10 cellular contexts compared by ENCODE assay signal in genomic region chr21:44054710-44055109, GRCh38. TPM values are rescaled to one million over a fixed set of nuclear protein-coding genes. Genes with fewer than 3 reads are reported as not detected.
DNase-seq lines count a peak whose midpoint lies in the region; ATAC-seq, FAIRE-seq and TF ChIP-seq lines count a peak whose summit lies in the region.
"Had no signal": no experiment of that assay in that cellular context is flagged by ENCODE, and none has a peak within 500 bp of the region (broad histone marks: within the 10 kb centered on the region; RNA-seq: fewer than 3 reads in every experiment).

No MANE protein-coding gene starts in this region.

- no peaks in the 10 kb centered on the region for H3K27me3 Mint-ChIP-seq in naive thymus-derived CD4-positive, alpha-beta T cell

- no peak overlapping the region for H3K4me2 ChIP-seq in HepG2 (ENCODE audit: low read depth, low read length)

- no peak for FAIRE-seq in HepG2 (lab: Jason Lieb, UNC)
- FAIRE-seq: HTR-8/SVneo had no signal

- H3K9me3 Mint-ChIP-seq in naive thymus-derived CD4-positive, alpha-beta T cell = no peaks in the 10 kb centered on the region

- no peak for DNase-seq in HepG2 (ENCODE audit: low spot score)
- DNase-seq in dorsolateral prefrontal cortex = peak in 3 of 10 donors; percentile 54 to 70 (median 56)
- no peak for DNase-seq in naive thymus-derived CD4-positive, alpha-beta T cell
- DNase-seq in upper lobe of left lung = no peak
- DNase-seq: C1 segment of cervical spinal cord had no signal

- H3K4me1 ChIP-seq in liver (ENCODE audit: control insufficient read depth in 4 of 4, insufficient read depth in 4 of 4, low read length in 3 of 4) (peaks cover 0 to 9% (median 3%) of the 10 kb centered on the region in 4 donors), HepG2 (ENCODE audit: insufficient read depth, low read length) (0 out of 2 replicates have a peak, but pooled peaks cover 8% of the 10 kb centered on the region), upper lobe of left lung (peaks cover 25 to 41% (median 33%) of the 10 kb centered on the region in 4 donors)
- H3K4me1 ChIP-seq in naive thymus-derived CD4-positive, alpha-beta T cell (ENCODE audit: control insufficient read depth in 2 of 2, insufficient read depth in 2 of 2, low read length in 2 of 2) = no peaks in the 10 kb centered on the region

- TF ChIP-seq EP300 in HepG2 (IDR thresholded peaks at IDR 0.05; ENCODE audit: low read depth in 2 of 2, low read length in 2 of 2) (no peak), HepG2 (CRISPR knock-in tag; IDR thresholded peaks at IDR 0.05; ENCODE audit: borderline replicate concordance) (no peak), upper lobe of left lung (IDR thresholded peaks at IDR 0.05) (no peak)

- TF ChIP-seq RAD21 in liver (IDR thresholded peaks at IDR 0.05) (no peak), HepG2 (CRISPR knock-in tag; IDR thresholded peaks at IDR 0.05) (no peak)

- no TSS peak for BruUV-seq in HepG2 (replicated peaks; lab: Mats Ljungman, UMichigan)

- no peaks in the 10 kb centered on the region for H4K20me1 ChIP-seq in HepG2 (ENCODE audit: insufficient read depth, low read length)

- POLR2A ChIA-PET in HepG2 (lab: Yijun Ruan, JAX) = no interaction called here
- POLR2A ChIA-PET in naive thymus-derived CD4-positive, alpha-beta T cell (lab: Charles Lee) = no interaction called here

- H3K9me3 ChIP-seq in liver (ENCODE audit: control insufficient read depth in 4 of 4, low read length in 3 of 4) (no peaks in the 10 kb centered on the region), HepG2 (ENCODE audit: low read length) (no peaks in the 10 kb centered on the region), upper lobe of left lung (no peaks in the 10 kb centered on the region)
- no peaks in the 10 kb centered on the region for H3K9me3 ChIP-seq in naive thymus-derived CD4-positive, alpha-beta T cell (ENCODE audit: control insufficient read depth in 2 of 3, low read length in 3 of 3)

- TF ChIP-seq CTCF in liver (IDR thresholded peaks at IDR 0.05; ENCODE audit: low read depth, low read length, missing input control) = no peak
- TF ChIP-seq CTCF in HepG2 (CRISPR knock-in tag; IDR thresholded peaks at IDR 0.05) = no peak
- TF ChIP-seq CTCF in dorsolateral prefrontal cortex (IDR thresholded peaks at IDR 0.05 in 54 of 56, conservative IDR thresholded peaks at IDR 0.05 in 2 of 56; ENCODE audit: low read depth in 1 of 56, partially characterized antibody in 56 of 56) = no peak
- TF ChIP-seq CTCF in upper lobe of left lung (IDR thresholded peaks at IDR 0.05) = no peak

- H3K4me3 ChIP-seq in liver (ENCODE audit: low read depth in 1 of 3, low read length in 3 of 3) (no peak overlapping the region), HepG2 (replicated peaks in 1 of 3; ENCODE audit: insufficient read depth in 1 of 3, low read depth in 2 of 3, low read length in 3 of 3) (no peak overlapping the region), dorsolateral prefrontal cortex (no peak overlapping the region), upper lobe of left lung (no peak overlapping the region)
- no peak overlapping the region for H3K4me3 ChIP-seq in naive thymus-derived CD4-positive, alpha-beta T cell (ENCODE audit: low read length)

- peak overlapping the region in 7 of 9 donors; percentile 4 to 83 (median 61) for H3K27ac Mint-ChIP-seq in naive thymus-derived CD4-positive, alpha-beta T cell

- H3K27ac ChIP-seq in liver (ENCODE audit: low read depth in 1 of 2, low read length in 2 of 2) = no peak overlapping the region
- H3K27ac ChIP-seq in HepG2 (ENCODE audit: extremely low read length, insufficient read depth, low read length) = no peak overlapping the region
- H3K27ac ChIP-seq in dorsolateral prefrontal cortex = peak overlapping the region in 57 of 59 donors; percentile 26 to 99 (median 93)
- H3K27ac ChIP-seq in naive thymus-derived CD4-positive, alpha-beta T cell (ENCODE audit: low read depth, low read length) = peak overlapping the region; percentile 1
- peak overlapping the region in 3 of 4 donors; percentile 5 to 32 (median 30) for H3K27ac ChIP-seq in upper lobe of left lung

- H3K9ac ChIP-seq in liver (ENCODE audit: low read depth in 1 of 2, low read length in 2 of 2) (no peak overlapping the region), HepG2 (ENCODE audit: insufficient read depth, low read depth, low read length) (no peak overlapping the region)

- ATAC-seq in HepG2 (no peak), upper lobe of left lung (ENCODE audit: low FRiP score in 2 of 2) (peak in 1 of 2 donors; percentile 39), GM21360 (IDR thresholded peaks at IDR 0.05; ENCODE audit: unreplicated experiment) (no peak), HG02571 (IDR thresholded peaks at IDR 0.05; ENCODE audit: unreplicated experiment) (no peak), GM18868 (IDR thresholded peaks at IDR 0.05; ENCODE audit: unreplicated experiment) (no peak)
- no peak for ATAC-seq in naive thymus-derived CD4-positive, alpha-beta T cell

- intact Hi-C loops in HepG2 (cut with micrococcal nuclease; ENCODE audit: unreplicated experiment) (no loop called here), dorsolateral prefrontal cortex (cut with DNase I) (loop anchor here in 1 of 2 donors (10.0 kb wide), 1 partner anchor 250 kb away; the partner anchor contains the start of gene PFKL)
- intact Hi-C loops in naive thymus-derived CD4-positive, alpha-beta T cell (cut with micrococcal nuclease) = no loop called here

- no peaks in the 10 kb centered on the region for H3K27me3 ChIP-seq in liver (ENCODE audit: control insufficient read depth in 4 of 4, insufficient read depth in 4 of 4, low read length in 3 of 4)
- H3K27me3 ChIP-seq in HepG2 (ENCODE audit: control insufficient read depth in 1 of 2, insufficient read depth in 2 of 2, low read length in 2 of 2) = no peaks in the 10 kb centered on the region
- no peaks in the 10 kb centered on the region for H3K27me3 ChIP-seq in dorsolateral prefrontal cortex
- H3K27me3 ChIP-seq in naive thymus-derived CD4-positive, alpha-beta T cell (ENCODE audit: control insufficient read depth in 2 of 2, insufficient read depth in 2 of 2, low read length in 2 of 2) = no peaks in the 10 kb centered on the region
- no peaks in the 10 kb centered on the region for H3K27me3 ChIP-seq in upper lobe of left lung

- peaks cover 9 to 31% (median 17%) of the 10 kb centered on the region in 7 donors for H3K4me1 Mint-ChIP-seq in naive thymus-derived CD4-positive, alpha-beta T cell

- 89% methylated on average over 5 of the region's 5 CpGs for WGBS in liver
- WGBS in HepG2 (ENCODE audit: low lambda C conversion rate) = 92% methylated on average over 5 of the region's 5 CpGs
- WGBS in upper lobe of left lung, 2 donors = 64 to 76% methylated on average over 5 of the region's 5 CpGs

- H2AFZ ChIP-seq in HepG2 (ENCODE audit: low read length) = no peak overlapping the region

- no peaks in the 10 kb centered on the region for H3K79me2 ChIP-seq in HepG2 (ENCODE audit: insufficient read depth, low read length)

- peaks cover 8 to 51% (median 22%) of the 10 kb centered on the region in 5 donors for H3K36me3 Mint-ChIP-seq in naive thymus-derived CD4-positive, alpha-beta T cell

- H3K36me3 ChIP-seq in liver (ENCODE audit: control insufficient read depth in 4 of 4, insufficient read depth in 3 of 4, low read depth in 1 of 4, low read length in 3 of 4) (peaks cover 2 to 30% (median 23%) of the 10 kb centered on the region in 4 donors), HepG2 (replicated peaks in 1 of 2; ENCODE audit: control insufficient read depth in 1 of 2, insufficient read depth in 2 of 2, low read length in 2 of 2) (peaks cover 15 to 54% of the 10 kb centered on the region in 2 experiments), upper lobe of left lung (peaks cover 13 to 54% (median 20%) of the 10 kb centered on the region in 4 donors)
- peaks cover 14 to 85% (median 16%) of the 10 kb centered on the region in 3 experiments for H3K36me3 ChIP-seq in naive thymus-derived CD4-positive, alpha-beta T cell (ENCODE audit: control insufficient read depth in 2 of 3, insufficient read depth in 3 of 3, low read length in 3 of 3)

- TF ChIP-seq POLR2A in HepG2 (IDR thresholded peaks at IDR 0.05; ENCODE audit: insufficient read depth in 1 of 2, low read depth in 2 of 2, low read length in 2 of 2) = no peak
- no peak for TF ChIP-seq POLR2A in upper lobe of left lung (IDR thresholded peaks at IDR 0.05)

- no peak overlapping the region for H3K4me3 Mint-ChIP-seq in naive thymus-derived CD4-positive, alpha-beta T cell

- in situ Hi-C loops in HepG2 (cut with HindIII; ENCODE audit: extremely low pct_ligation_motif_present, low pct_unique_long_range_greater_than_20kb) = no loop called here

- CTCF ChIA-PET in HepG2 (lab: Yijun Ruan, JAX; ENCODE audit: low intra/inter-chr PET ratio, low total read pairs) = no interaction called here
- CTCF ChIA-PET in naive thymus-derived CD4-positive, alpha-beta T cell (lab: Charles Lee) = no interaction called here

RNA-seq across cellular contexts. Expression of gene TRAPPC10, which starts 42.6 kb away (rescaled TPM):
- total RNA-seq in liver (10 to 100 TPM; 16.6 to 24.9 TPM), HepG2 (2016; rRNA removed; fragmentation: Illumina TruSeq; extraction: Trizol) (15.2 and 16.5 TPM in 2 replicates), dorsolateral prefrontal cortex (100 to 1,000 TPM in 1 of 120 experiments, 10 to 100 TPM in 119; 49.1 to 103 (median 69.3) TPM), upper lobe of left lung (10 to 100 TPM; 36.3 to 46.8 (median 43.4) TPM)
- polyA plus RNA-seq in liver (1 to 10 TPM; 4.9 to 7.2 TPM), HepG2 (2011; rRNA removed) (10.6 TPM in 2 replicates)
- total RNA-seq in HepG2 (2016; cell fraction: cytosol; rRNA removed; fragmentation: Illumina TruSeq; extraction: Trizol; ENCODE audit: low read depth) = 16.6 and 17.0 TPM in 2 replicates
- 12.6 and 17.1 TPM in 2 replicates for total RNA-seq in HepG2 (2016; cell fraction: insoluble cytoplasmic fraction; rRNA removed; fragmentation: Illumina TruSeq; extraction: Trizol)
- total RNA-seq in HepG2 (2016; cell fraction: membrane; rRNA removed; fragmentation: Illumina TruSeq; extraction: Trizol) = 18.2 and 18.5 TPM in 2 replicates
- total RNA-seq in HepG2 (2016; cell fraction: nucleus; rRNA removed; fragmentation: Illumina TruSeq; extraction: Trizol) = 25.8 and 26.3 TPM in 2 replicates
- polyA plus RNA-seq in HepG2 (2011; cell fraction: cytosol; rRNA removed) = 6.4 and 7.4 TPM in 2 replicates
- 33.8 and 34.4 TPM in 2 replicates for polyA plus RNA-seq in HepG2 (2011; cell fraction: nucleus; rRNA removed)
- 9.8 and 12.7 TPM in 2 replicates for polyA plus RNA-seq in HepG2 (2012)
- polyA plus RNA-seq in HepG2 (2016; cell fraction: cytosol; fragmentation: Illumina TruSeq; extraction: Trizol; ENCODE audit: low read depth) = 12.1 and 12.5 TPM in 2 replicates
- 9.5 and 11.9 TPM in 2 replicates for polyA plus RNA-seq in HepG2 (2016; cell fraction: insoluble cytoplasmic fraction; fragmentation: Illumina TruSeq; extraction: Trizol; ENCODE audit: low read depth)
- 10.0 and 10.8 TPM in 2 replicates for polyA plus RNA-seq in HepG2 (2016; cell fraction: membrane; fragmentation: Illumina TruSeq; extraction: Trizol; ENCODE audit: low read depth)
- polyA plus RNA-seq in HepG2 (2016; cell fraction: nucleus; fragmentation: Illumina TruSeq; extraction: Trizol; ENCODE audit: insufficient read depth, low read depth) = 30.3 and 54.6 TPM in 2 replicates
- 19.6 and 41.6 TPM in 2 replicates for polyA minus RNA-seq in HepG2 (2011; rRNA and poly(A)+ RNA removed; ENCODE audit: low replicate concordance)
- 6.8 and 7.4 TPM in 2 replicates for polyA minus RNA-seq in HepG2 (2011; cell fraction: cytosol; rRNA and poly(A)+ RNA removed)
- polyA minus RNA-seq in HepG2 (2011; cell fraction: nucleus; rRNA and poly(A)+ RNA removed) = 27.6 and 28.3 TPM in 2 replicates
- total RNA-seq in naive thymus-derived CD4-positive, alpha-beta T cell = 100 to 1,000 TPM in 2 of 5 experiments, 10 to 100 TPM in 3; 80.6 to 119 (median 93.2) TPM
- 10 to 100 TPM; 15.6 to 26.5 TPM for polyA plus RNA-seq in naive thymus-derived CD4-positive, alpha-beta T cell

RNA-seq across cellular contexts. Expression of gene PWP2, which starts 52.5 kb away (rescaled TPM):
- total RNA-seq in liver (1 to 10 TPM; 4.6 to 8.4 TPM), HepG2 (2016; rRNA removed; fragmentation: Illumina TruSeq; extraction: Trizol) (17.0 and 17.7 TPM in 2 replicates), dorsolateral prefrontal cortex (10 to 100 TPM in 86 of 120 experiments, 1 to 10 TPM in 34; 1.7 to 49.2 (median 15.0) TPM), upper lobe of left lung (10 to 100 TPM in 2 of 6 donors, 1 to 10 TPM in 4; 2.0 to 15.7 (median 3.1) TPM)
- polyA plus RNA-seq in liver (under 1 TPM; 0.66 to 0.85 TPM), HepG2 (2011; rRNA removed) (7.7 and 9.6 TPM in 2 replicates)
- 3.0 and 3.7 TPM in 2 replicates for total RNA-seq in HepG2 (2016; cell fraction: cytosol; rRNA removed; fragmentation: Illumina TruSeq; extraction: Trizol; ENCODE audit: low read depth)
- total RNA-seq in HepG2 (2016; cell fraction: insoluble cytoplasmic fraction; rRNA removed; fragmentation: Illumina TruSeq; extraction: Trizol) = 19.8 TPM in 2 replicates
- 4.1 and 5.3 TPM in 2 replicates for total RNA-seq in HepG2 (2016; cell fraction: membrane; rRNA removed; fragmentation: Illumina TruSeq; extraction: Trizol)
- 10.7 and 12.9 TPM in 2 replicates for total RNA-seq in HepG2 (2016; cell fraction: nucleus; rRNA removed; fragmentation: Illumina TruSeq; extraction: Trizol)
- polyA plus RNA-seq in HepG2 (2011; cell fraction: cytosol; rRNA removed) = 8.8 and 8.9 TPM in 2 replicates
- 16.7 and 17.7 TPM in 2 replicates for polyA plus RNA-seq in HepG2 (2011; cell fraction: nucleus; rRNA removed)
- 7.5 and 10.4 TPM in 2 replicates for polyA plus RNA-seq in HepG2 (2012)
- 0.66 and 0.87 TPM in 2 replicates for polyA plus RNA-seq in HepG2 (2016; cell fraction: cytosol; fragmentation: Illumina TruSeq; extraction: Trizol; ENCODE audit: low read depth)
- polyA plus RNA-seq in HepG2 (2016; cell fraction: insoluble cytoplasmic fraction; fragmentation: Illumina TruSeq; extraction: Trizol; ENCODE audit: low read depth) = 9.5 and 12.0 TPM in 2 replicates
- 0.99 and 1.2 TPM in 2 replicates for polyA plus RNA-seq in HepG2 (2016; cell fraction: membrane; fragmentation: Illumina TruSeq; extraction: Trizol; ENCODE audit: low read depth)
- polyA plus RNA-seq in HepG2 (2016; cell fraction: nucleus; fragmentation: Illumina TruSeq; extraction: Trizol; ENCODE audit: insufficient read depth, low read depth) = 13.3 and 15.6 TPM in 2 replicates
- polyA minus RNA-seq in HepG2 (2011; rRNA and poly(A)+ RNA removed; ENCODE audit: low replicate concordance) = 18.7 and 28.7 TPM in 2 replicates
- 6.6 and 6.7 TPM in 2 replicates for polyA minus RNA-seq in HepG2 (2011; cell fraction: cytosol; rRNA and poly(A)+ RNA removed)
- polyA minus RNA-seq in HepG2 (2011; cell fraction: nucleus; rRNA and poly(A)+ RNA removed) = 12.1 and 13.9 TPM in 2 replicates
- total RNA-seq in naive thymus-derived CD4-positive, alpha-beta T cell = 10 to 100 TPM; 12.0 to 42.3 (median 23.0) TPM
- polyA plus RNA-seq in naive thymus-derived CD4-positive, alpha-beta T cell = 10 to 100 TPM in 1 of 2 donors, 1 to 10 TPM in 1; 8.7 to 17.9 TPM

Comparison
In these comparisons a context has a peak if more than half of its experiments do, and no peak if none do; other contexts are left out.
1. H3K27ac ChIP-seq: peak in dorsolateral prefrontal cortex (57 of 59), naive thymus-derived CD4-positive, alpha-beta T cell (single experiment) and upper lobe of left lung (3 of 4); none in liver (0 of 2) and HepG2 (single experiment).